21 cellular contexts compared by ENCODE assay signal in genomic region chr1:248710305-248710900, GRCh38. TPM values are rescaled to one million over a fixed set of nuclear protein-coding genes. Genes with fewer than 3 reads are reported as not detected.
"Had no signal": no experiment of that assay in that cellular context is flagged by ENCODE, and none has a peak within 500 bp of the region (broad histone marks: within the 10 kb centered on the region; RNA-seq: fewer than 3 reads in every experiment).

No MANE protein-coding gene starts in this region.

- H3K36me3 ChIP-seq: ascending aorta, heart left ventricle, sigmoid colon had no signal

- H3K27ac ChIP-seq: ascending aorta, epithelial cell of prostate, sigmoid colon, VCaP had no signal

- H3K4me1 ChIP-seq: ascending aorta, sigmoid colon had no signal

- DNase-seq: activated CD4-positive, alpha-beta T cell treated with anti-CD3 and anti-CD28 coated beads for 1 hour; activated CD4-positive, alpha-beta T cell treated with anti-CD3 and anti-CD28 coated beads, Interleukin-2, amount 50 U/mL, for 48 hours; activated naive CD4-positive, alpha-beta T cell treated with anti-CD3 and anti-CD28 coated beads, Interleukin-2, amount 10 ng/mL, durations not matched to agents 7 days and 5 days; heart left ventricle; immature natural killer cell; midbrain; sigmoid colon; stimulated activated CD4-positive, alpha-beta T cell treated with anti-CD3 and anti-CD28 coated beads, Interleukin-1b, Interleukin-23, amount 100 ng/mL, for 48 hours; T1000 had no signal

- H3K27me3 ChIP-seq: ascending aorta, sigmoid colon had no signal

- H3K9me3 ChIP-seq: ascending aorta had no signal

- H3K4me3 ChIP-seq: ascending aorta, heart left ventricle, sigmoid colon had no signal

RNA-seq across cellular contexts. Expression of gene OR14I1, which starts 7.8 kb away (rescaled TPM):
- total RNA-seq: activated T-helper 2 cell treated with anti-CD3 and anti-CD28 coated beads, Interferon-gamma antibody, Interleukin-2, Interleukin-4, amounts not matched to agents 10 μg/mL and 5 μg/mL and 100 μg/mL, durations not matched to agents 14 hours and 24 hours and 36 hours; ascending aorta; bronchial epithelial cell; chondrocyte; dermis microvascular lymphatic vessel endothelial cell; frontal cortex; heart left ventricle; lung microvascular endothelial cell; myocyte; osteocyte; pulmonary artery endothelial cell; sigmoid colon had no signal

RNA-seq across cellular contexts. Expression of gene LYPD8, which starts 45.2 kb away (rescaled TPM):
- total RNA-seq: activated T-helper 2 cell treated with anti-CD3 and anti-CD28 coated beads, Interferon-gamma antibody, Interleukin-2, Interleukin-4, amounts not matched to agents 10 μg/mL and 5 μg/mL and 100 μg/mL, durations not matched to agents 14 hours and 24 hours and 36 hours; ascending aorta; bronchial epithelial cell; chondrocyte; dermis microvascular lymphatic vessel endothelial cell; frontal cortex; heart left ventricle; lung microvascular endothelial cell; myocyte; osteocyte; pulmonary artery endothelial cell had no signal

RNA-seq across cellular contexts. Expression of gene OR2T27, which starts 55.1 kb away (rescaled TPM):
- total RNA-seq: activated T-helper 2 cell treated with anti-CD3 and anti-CD28 coated beads, Interferon-gamma antibody, Interleukin-2, Interleukin-4, amounts not matched to agents 10 μg/mL and 5 μg/mL and 100 μg/mL, durations not matched to agents 14 hours and 24 hours and 36 hours; ascending aorta; bronchial epithelial cell; chondrocyte; dermis microvascular lymphatic vessel endothelial cell; frontal cortex; heart left ventricle; lung microvascular endothelial cell; myocyte; osteocyte; pulmonary artery endothelial cell; sigmoid colon had no signal
